Comparison of ENCODE assay signal across 18 cellular contexts in the genomic region with DNA sequence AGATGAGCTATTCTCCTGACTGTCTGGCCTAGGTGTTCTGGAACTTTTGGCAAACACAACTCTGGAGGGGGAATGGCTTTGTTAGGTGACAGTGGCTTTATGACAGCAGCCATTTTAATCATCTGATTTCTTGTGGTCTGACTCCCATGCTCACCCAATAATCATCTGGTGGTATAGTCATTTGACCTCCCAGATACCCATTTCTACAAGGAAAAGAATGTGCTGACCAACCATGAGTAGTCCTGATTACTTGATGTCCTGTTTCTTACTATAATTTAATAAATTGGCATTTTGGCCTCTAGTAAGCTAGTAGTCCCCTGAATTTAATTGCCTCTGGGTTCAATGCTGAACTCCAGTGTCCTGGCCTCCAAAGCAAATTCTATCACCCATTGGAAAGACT.
DNase-seq lines count a peak whose midpoint lies in the region; ATAC-seq, FAIRE-seq and TF ChIP-seq lines count a peak whose summit lies in the region.
"Had no signal": no experiment of that assay in that cellular context is flagged by ENCODE, and none has a peak within 500 bp of the region (broad histone marks: within the 10 kb centered on the region; RNA-seq: fewer than 3 reads in every experiment).

No MANE protein-coding gene starts in this region.

- no peak overlapping the region for H3K56ac ChIP-seq in IMR-90 (ENCODE audit: extremely low read depth, insufficient read depth, low read length)

- no TSS peak for BruUV-seq in IMR-90 (replicated peaks; lab: Mats Ljungman, UMichigan)

- H3K9me3 ChIP-seq in IMR-90 (ENCODE audit: control insufficient read depth, insufficient read depth, low read length) (no peaks in the 10 kb centered on the region), astrocyte (ENCODE audit: insufficient read depth, low read depth, low read length) (no peaks in the 10 kb centered on the region), mesenchymal stem cell (ENCODE audit: control insufficient read depth, low read length) (no peaks in the 10 kb centered on the region)
- H3K9me3 ChIP-seq: SJSA1 had no signal

- H3K4me1 Mint-ChIP-seq in astrocyte (ENCODE audit: low read depth, unreplicated experiment) = no peaks in the 10 kb centered on the region

- TF ChIP-seq POLR2A in IMR-90 (IDR thresholded peaks at IDR 0.05; ENCODE audit: low read depth, low read length) = no peak

- no peaks in the 10 kb centered on the region for H3K27me3 Mint-ChIP-seq in astrocyte (ENCODE audit: low read depth, unreplicated experiment)

- H2BK15ac ChIP-seq in IMR-90 (ENCODE audit: low read depth, low read length) (no peak overlapping the region), mesenchymal stem cell (ENCODE audit: low read depth, poor library complexity, severe bottlenecking) (no peak overlapping the region)

- H3K4me3 ChIP-seq in IMR-90 (ENCODE audit: insufficient read depth, low read depth, low read length) (no peak overlapping the region), astrocyte (ENCODE audit: insufficient read depth, low read depth, low read length) (no peak overlapping the region), mesenchymal stem cell (ENCODE audit: insufficient read depth in 1 of 2, low read depth in 1 of 2, low read length in 2 of 2) (no peak overlapping the region)
- H3K4me3 ChIP-seq: SJSA1 had no signal

- H3K9ac ChIP-seq in IMR-90 (ENCODE audit: low read depth, low read length) (no peak overlapping the region), astrocyte (ENCODE audit: low read length) (no peak overlapping the region), mesenchymal stem cell (ENCODE audit: low read length) (peak overlapping the region; percentile 37)

- H3K79me2 ChIP-seq in astrocyte (ENCODE audit: insufficient read depth, low read length) = no peaks in the 10 kb centered on the region

- no peaks in the 10 kb centered on the region for H3K4me1 ChIP-seq in IMR-90 (ENCODE audit: control insufficient read depth, insufficient read depth, low read length)
- H3K4me1 ChIP-seq in astrocyte (ENCODE audit: insufficient read depth, low read length) = no peaks in the 10 kb centered on the region
- no peaks in the 10 kb centered on the region for H3K4me1 ChIP-seq in mesenchymal stem cell (ENCODE audit: control insufficient read depth, insufficient read depth, low read depth, low read length)
- H3K4me1 ChIP-seq: SJSA1 had no signal

- no peak overlapping the region for H3K23ac ChIP-seq in IMR-90 (ENCODE audit: low read depth, low read length)
- no peak overlapping the region for H3K23ac ChIP-seq in mesenchymal stem cell (ENCODE audit: low read length in 2 of 2)

- H2AFZ ChIP-seq in IMR-90 (replicated peaks; ENCODE audit: low read length, poor library complexity) = no peak overlapping the region
- H2AFZ ChIP-seq in astrocyte (ENCODE audit: low read depth, low read length) = no peak overlapping the region
- H2AFZ ChIP-seq in mesenchymal stem cell (ENCODE audit: low read depth, low read length) = no peak overlapping the region

- H3K18ac ChIP-seq in IMR-90 (ENCODE audit: low read depth, low read length) = no peak overlapping the region
- H3K18ac ChIP-seq in mesenchymal stem cell (ENCODE audit: low read depth in 1 of 2, low read length in 2 of 2) = no peak overlapping the region

- in situ Hi-C loops in IMR-90 (cut with MboI; ENCODE audit: low sequenced_read_pairs) = no loop called here

- H4K5ac ChIP-seq in IMR-90 (ENCODE audit: low read depth, low read length) = no peak overlapping the region

- H2AK5ac ChIP-seq in IMR-90 (ENCODE audit: low read depth, low read length) (no peak overlapping the region), mesenchymal stem cell (ENCODE audit: low read length, severe bottlenecking) (no peak overlapping the region)

- no peak for TF ChIP-seq RAD21 in IMR-90 (IDR thresholded peaks at IDR 0.05; ENCODE audit: low read length)

- no peak overlapping the region for H2BK12ac ChIP-seq in mesenchymal stem cell (ENCODE audit: low read length in 2 of 2)

- no peaks in the 10 kb centered on the region for H3K79me1 ChIP-seq in IMR-90 (ENCODE audit: low read depth in 1 of 2, low read length in 2 of 2)
- no peaks in the 10 kb centered on the region for H3K79me1 ChIP-seq in mesenchymal stem cell (replicated peaks; ENCODE audit: low read length, poor library complexity, severe bottlenecking)

- dilution Hi-C loops in IMR-90 (cut with HindIII; ENCODE audit: low sequenced_read_pairs, unreplicated experiment) = no loop called here

- H3K27ac ChIP-seq in IMR-90 (ENCODE audit: insufficient read depth, low read length) (no peak overlapping the region), astrocyte (ENCODE audit: low read depth, low read length) (no peak overlapping the region), mesenchymal stem cell (ENCODE audit: low read length, poor library complexity, severe bottlenecking) (no peak overlapping the region)
- H3K27ac ChIP-seq: SJSA1 had no signal

- POLR2A ChIA-PET in IMR-90 (lab: Charles Lee; ENCODE audit: unreplicated experiment) = no interaction called here

- H4K8ac ChIP-seq in IMR-90 (ENCODE audit: low read depth in 2 of 2, low read length in 2 of 2) (no peak overlapping the region), mesenchymal stem cell (ENCODE audit: low read length) (no peak overlapping the region)

- no peak for ATAC-seq in IMR-90 (ENCODE audit: low read depth)
- ATAC-seq: HepG2 had no signal

- H3K4me3 Mint-ChIP-seq in astrocyte (ENCODE audit: unreplicated experiment) = no peak overlapping the region
- H3K4me3 Mint-ChIP-seq: CD14-positive monocyte had no signal

- H3K27ac Mint-ChIP-seq in astrocyte (ENCODE audit: unreplicated experiment) = no peak overlapping the region
- H3K27ac Mint-ChIP-seq: CD14-positive monocyte had no signal

- H3K4me2 ChIP-seq in IMR-90 (ENCODE audit: low read depth, low read length) = no peak overlapping the region
- H3K4me2 ChIP-seq in astrocyte (ENCODE audit: low read length) = no peak overlapping the region
- no peak overlapping the region for H3K4me2 ChIP-seq in mesenchymal stem cell (ENCODE audit: low read length, poor library complexity, severe bottlenecking)

- H2BK20ac ChIP-seq in IMR-90 (ENCODE audit: low read depth, low read length) = no peak overlapping the region

- no peak overlapping the region for H2BK5ac ChIP-seq in IMR-90 (ENCODE audit: low read depth, low read length, poor library complexity, severe bottlenecking)
- no peak overlapping the region for H2BK5ac ChIP-seq in mesenchymal stem cell (ENCODE audit: low read depth, low read length, poor library complexity, severe bottlenecking)

- H4K91ac ChIP-seq in IMR-90 (ENCODE audit: insufficient read depth, low read depth, low read length) = no peak overlapping the region
- H4K91ac ChIP-seq in mesenchymal stem cell (ENCODE audit: low read length) = no peak overlapping the region

- H2AK9ac ChIP-seq in IMR-90 (replicated peaks; ENCODE audit: low read depth, low read length, poor library complexity) = no peak overlapping the region

- intact Hi-C loops in IMR-90 (cut with micrococcal nuclease) = no loop called here

- H3K36me3 Mint-ChIP-seq in astrocyte (ENCODE audit: low read depth, unreplicated experiment) = no peaks in the 10 kb centered on the region
- H3K36me3 Mint-ChIP-seq: CD14-positive monocyte had no signal

- H4K20me1 ChIP-seq in IMR-90 (ENCODE audit: insufficient read depth, low read length) = no peaks in the 10 kb centered on the region
- no peaks in the 10 kb centered on the region for H4K20me1 ChIP-seq in astrocyte (ENCODE audit: insufficient read depth, low read length)

- H3K4ac ChIP-seq in IMR-90 (ENCODE audit: low read depth, low read length) = no peak overlapping the region
- H3K4ac ChIP-seq in mesenchymal stem cell (ENCODE audit: low read depth in 1 of 2, low read length in 2 of 2) = no peak overlapping the region

- no peak overlapping the region for H2BK120ac ChIP-seq in IMR-90 (ENCODE audit: low read depth, low read length)
- H2BK120ac ChIP-seq in mesenchymal stem cell (ENCODE audit: low read depth, low read length) = no peak overlapping the region

- no peaks in the 10 kb centered on the region for H3K9me3 Mint-ChIP-seq in astrocyte (ENCODE audit: unreplicated experiment)

- H3K27me3 ChIP-seq in IMR-90 (ENCODE audit: control insufficient read depth, insufficient read depth, low read length) (no peaks in the 10 kb centered on the region), astrocyte (ENCODE audit: insufficient read depth, low read length) (no peaks in the 10 kb centered on the region), mesenchymal stem cell (ENCODE audit: control insufficient read depth in 1 of 2, insufficient read depth in 1 of 2, low read length in 2 of 2) (peaks cover 0 to 4% of the 10 kb centered on the region in 2 experiments)
- H3K27me3 ChIP-seq: SJSA1 had no signal

- CTCF ChIA-PET in IMR-90 (lab: Yijun Ruan, JAX) = interaction anchor here (0.5 kb wide), 1 partner anchor 78 kb away, joined by 5 read pairs; no protein-coding TSS in a partner anchor

- no peaks in the 10 kb centered on the region for H3K9me1 ChIP-seq in IMR-90 (ENCODE audit: insufficient read depth, low read length)

- no peak for TF ChIP-seq CTCF in IMR-90 (conservative IDR thresholded peaks at IDR 0.05; ENCODE audit: low read depth, low read length)
- TF ChIP-seq CTCF in astrocyte (IDR thresholded peaks at IDR 0.05; ENCODE audit: insufficient read depth, low read depth, low read length) = no peak

- peak; percentile 6 for DNase-seq in AG20443 (ENCODE audit: low spot score)
- peak; percentile 4 for DNase-seq in IMR-90
- DNase-seq in astrocyte (ENCODE audit: low read depth) = no peak
- no peak for DNase-seq in mesenchymal stem cell
- no peak for DNase-seq in pons (ENCODE audit: low spot score)
- no peak for DNase-seq in COLO668 (lab: John Stamatoyannopoulos, UW; ENCODE audit: unreplicated experiment)
- no peak for DNase-seq in anterior cingulate cortex (lab: John Stamatoyannopoulos, UW)
- no peak for DNase-seq in NCI-H69 (lab: John Stamatoyannopoulos, UW)
- DNase-seq: DMS 273 treated with DMSO at 0.1 percent for 48 hours, KG1, NCI-H1417 treated with DMSO at 0.1 percent for 48 hours, NCI-H187 treated with DMSO at 0.1 percent for 48 hours, NCI-H345, NCI-H524 treated with DMSO at 0.1 percent for 48 hours had no signal

- H3K14ac ChIP-seq in IMR-90 (replicated peaks; ENCODE audit: low read depth, low read length) = no peak overlapping the region
- no peak overlapping the region for H3K14ac ChIP-seq in mesenchymal stem cell (ENCODE audit: low read length in 2 of 2)

- FAIRE-seq in astrocyte (lab: Jason Lieb, UNC) = peak; percentile 83
- FAIRE-seq: GM12891, HepG2 had no signal

- H3K36me3 ChIP-seq in IMR-90 (ENCODE audit: control insufficient read depth, insufficient read depth, low read length) (no peaks in the 10 kb centered on the region), astrocyte (ENCODE audit: insufficient read depth, low read length) (no peaks in the 10 kb centered on the region), mesenchymal stem cell (ENCODE audit: control insufficient read depth in 1 of 2, insufficient read depth in 2 of 2, low read depth in 1 of 2, low read length in 2 of 2) (no peaks in the 10 kb centered on the region)
- H3K36me3 ChIP-seq: SJSA1 had no signal

TF ChIP-seq in IMR-90, 13 proteins besides CTCF, POLR2A, EP300 and RAD21:
- TF ChIP-seq MAFK (IDR thresholded peaks at IDR 0.05; ENCODE audit: low read depth, low read length) (no peak), NFE2L2 (IDR thresholded peaks at IDR 0.05; ENCODE audit: low read depth, low read length) (no peak), MAZ (IDR thresholded peaks at IDR 0.05; ENCODE audit: borderline replicate concordance, low read depth, low read length) (no peak)

Comparison
In these comparisons a context has a peak if more than half of its experiments do, and no peak if none do; other contexts are left out.
1. DNase-seq: peak in AG20443 (single experiment) and IMR-90 (single experiment); none in astrocyte (single experiment), mesenchymal stem cell (single experiment), pons (single experiment), COLO668 (single experiment), anterior cingulate cortex (0 of 58) and NCI-H69 (single experiment).